In genomic region chr18:21740724-21741510, GRCh38 we compare ENCODE assay signal across 8 cellular contexts. TPM values are rescaled to one million over a fixed set of nuclear protein-coding genes. Genes with fewer than 3 reads are reported as not detected.
DNase-seq lines count a peak whose midpoint lies in the region; ATAC-seq and TF ChIP-seq lines count a peak whose summit lies in the region.

Gene MIB1, plus strand, starts transcription at chr18:21740792. Its CDS starts 792 bp downstream, at chr18:21741584.

- intact Hi-C loops in PC-9 (cut with micrococcal nuclease; ENCODE audit: unreplicated experiment), result loop anchor here (10.0 kb wide), 2 partner anchors 66 to 126 kb away; partner anchors contain the start of gene SNRPD1
- intact Hi-C loops in activated naive CD4-positive, alpha-beta T cell treated with anti-CD3 and anti-CD28 coated beads for 36 hours (cut with micrococcal nuclease), result loop anchor here (1.0 to 10.0 kb wide), 10 partner anchors 38 to 1191 kb away; partner anchors contain the start of genes ESCO1, RBBP8, ROCK1 and SNRPD1

- H3K36me3 ChIP-seq in PC-9 (ENCODE audit: low read depth), result no peaks in the 10 kb centered on the region

- ATAC-seq in GM21367 (IDR thresholded peaks at IDR 0.05; ENCODE audit: unreplicated experiment), result peak; percentile 43

- peak within 1 kb of the TSS; percentile 88 for H3K27ac Mint-ChIP-seq in activated naive CD4-positive, alpha-beta T cell treated with anti-CD3 and anti-CD28 coated beads for 36 hours

- H3F3A ChIP-seq in PC-9 (ENCODE audit: insufficient read depth, low read depth), result no peaks in the 10 kb centered on the region

- H3K4me2 ChIP-seq in PC-9, result peak within 1 kb of the TSS; percentile 76

- H3K4me1 Mint-ChIP-seq in activated naive CD4-positive, alpha-beta T cell treated with anti-CD3 and anti-CD28 coated beads for 36 hours (ENCODE audit: low read depth), result peaks cover 27% of the 10 kb centered on the region

- no TSS peak for BruUV-seq in PC-9 (replicated peaks; lab: Mats Ljungman, UMichigan)

- POLR2A ChIA-PET in PC-9 (lab: Charles Lee; ENCODE audit: unreplicated experiment), result interaction anchor here (0.6 kb wide), 1 partner anchor 85 kb away, joined by 3 read pairs; no protein-coding TSS in a partner anchor

- peaks cover 42% of the 10 kb centered on the region for H3K79me2 ChIP-seq in PC-9 (ENCODE audit: low read depth)

- peaks cover 6% of the 10 kb centered on the region for H3K9me3 Mint-ChIP-seq in activated naive CD4-positive, alpha-beta T cell treated with anti-CD3 and anti-CD28 coated beads for 36 hours

- peak within 1 kb of the TSS; percentile 86 for H3K4me3 Mint-ChIP-seq in activated naive CD4-positive, alpha-beta T cell treated with anti-CD3 and anti-CD28 coated beads for 36 hours

- H3K4me1 ChIP-seq in PC-9 (replicated peaks; ENCODE audit: insufficient read depth), result peaks cover 4% of the 10 kb centered on the region; the same call in 1 of the 2 replicates

- H2AFZ ChIP-seq in PC-9, result peak within 1 kb of the TSS; percentile 96

- no peaks in the 10 kb centered on the region for H4K20me1 ChIP-seq in PC-9 (ENCODE audit: insufficient read depth)

- H3K27me3 Mint-ChIP-seq in activated naive CD4-positive, alpha-beta T cell treated with anti-CD3 and anti-CD28 coated beads for 36 hours (ENCODE audit: low read depth), result peaks cover 2% of the 10 kb centered on the region

- H3K9me2 ChIP-seq in PC-9 (ENCODE audit: insufficient read depth), result no peaks in the 10 kb centered on the region

- CTCF ChIA-PET in PC-9 (lab: Charles Lee), result interaction anchor here (1.1 kb wide), 1 partner anchor 141 kb away, joined by 5 read pairs; the partner anchor contains the start of gene ESCO1
- CTCF ChIA-PET in activated naive CD4-positive, alpha-beta T cell treated with anti-CD3 and anti-CD28 coated beads for 36 hours (lab: Charles Lee), result interaction anchor here (0.9 to 1.8 kb wide), 4 partner anchors 37 to 140 kb away, joined by 3 to 5 read pairs (median 4); partner anchors contain the start of genes ABHD3, ESCO1 and SNRPD1

- no peaks in the 10 kb centered on the region for H3K36me3 Mint-ChIP-seq in activated naive CD4-positive, alpha-beta T cell treated with anti-CD3 and anti-CD28 coated beads for 36 hours (ENCODE audit: low read depth)

- H3K27me3 ChIP-seq in PC-9 (ENCODE audit: insufficient read depth, low read depth), result no peaks in the 10 kb centered on the region

- no peak for TF ChIP-seq CTCF in PC-9 (conservative IDR thresholded peaks at IDR 0.05)

- H3K4me3 ChIP-seq in PC-9, result peak within 1 kb of the TSS; percentile 80

- peak within 1 kb of the TSS; percentile 72 for H3K27ac ChIP-seq in PC-9

- peak; percentile 98 for DNase-seq in DMS53 (lab: John Stamatoyannopoulos, UW)
- DNase-seq in HS-27A (ENCODE audit: low read depth), result peak; percentile 93
- DNase-seq in PC-9, result no peak
- DNase-seq in activated naive CD4-positive, alpha-beta T cell treated with anti-CD3 and anti-CD28 coated beads for 36 hours, result no peak
- DNase-seq in glomerular endothelial cell (ENCODE audit: extremely low read depth, low read depth, low spot score), result no peak
- peak in 51 of 56 donors; percentile 38 to 100 (median 97) for DNase-seq in nucleus accumbens (lab: John Stamatoyannopoulos, UW)
- no peak for DNase-seq in kidney glomerular epithelial cell (lab: John Stamatoyannopoulos, UW)

- no peaks in the 10 kb centered on the region; the same call in 1 of the 2 replicates for H3K9me3 ChIP-seq in PC-9 (ENCODE audit: insufficient read depth, low read depth)

RNA-seq across cellular contexts. Expression of gene MIB1, which starts in this region (rescaled TPM):
- total RNA-seq in PC-9 (2021), result 40.1 and 40.3 TPM in 2 replicates
- total RNA-seq in activated naive CD4-positive, alpha-beta T cell treated with anti-CD3 and anti-CD28 coated beads for 36 hours, result 10 to 100 TPM; 22.8 to 26.2 TPM
- total RNA-seq in glomerular endothelial cell, result 23.5 and 26.9 TPM in 2 replicates

Comparison
In these comparisons a context has a peak if more than half of its experiments do, and no peak if none do; other contexts are left out.
1. DNase-seq: peak in DMS53 (single experiment), HS-27A (single experiment) and nucleus accumbens (51 of 56); none in PC-9 (0 of 2), activated naive CD4-positive, alpha-beta T cell treated with anti-CD3 and anti-CD28 coated beads for 36 hours (single experiment), glomerular endothelial cell (single experiment) and kidney glomerular epithelial cell (single experiment).